27 cellular contexts compared by ENCODE assay signal in genomic region chr14:98928418-98928817, GRCh38.
"Had no signal": no experiment of that assay in that cellular context is flagged by ENCODE, and none has a peak within 500 bp of the region (broad histone marks: within the 10 kb centered on the region; RNA-seq: fewer than 3 reads in every experiment).

No MANE protein-coding gene starts in this region.

- H3K4me3 ChIP-seq: adrenal gland, ascending aorta, dorsolateral prefrontal cortex, esophagus muscularis mucosa, gastrocnemius medialis, left ventricle myocardium inferior, ovary, psoas muscle, skin epidermis, stomach, vagina had no signal

- H3K27ac Mint-ChIP-seq: activated naive CD4-positive, alpha-beta T cell treated with anti-CD3 and anti-CD28 coated beads for 36 hours; activated T-cell treated with anti-CD3 and anti-CD28 coated beads, Interleukin-2, amount 50 U/mL, for 24 hours; activated T-helper 17 cell treated with anti-CD3 and anti-CD28 coated beads, Interleukin-2, amount 50 U/mL, for 72 hours; effector memory CD8-positive, alpha-beta T cell; nephron; stimulated activated effector memory CD8-positive, alpha-beta T cell treated with anti-CD3 and anti-CD28 coated beads, Interleukin-12 subunit alpha, Interleukin-12 subunit beta, amount 100 ng/mL, for 72 hours had no signal

- H3K9me3 ChIP-seq: adrenal gland, ascending aorta, esophagus muscularis mucosa, gastrocnemius medialis, left ventricle myocardium inferior, neutrophil, ovary, psoas muscle, stomach, vagina had no signal

- H3K4me3 Mint-ChIP-seq: activated naive CD4-positive, alpha-beta T cell treated with anti-CD3 and anti-CD28 coated beads for 36 hours; activated T-cell treated with anti-CD3 and anti-CD28 coated beads, Interleukin-2, amount 50 U/mL, for 24 hours; activated T-helper 17 cell treated with anti-CD3 and anti-CD28 coated beads, Interleukin-2, amount 50 U/mL, for 72 hours; central memory CD8-positive, alpha-beta T cell; effector memory CD8-positive, alpha-beta T cell; nephron; stimulated activated effector memory CD8-positive, alpha-beta T cell treated with anti-CD3 and anti-CD28 coated beads, Interleukin-12 subunit alpha, Interleukin-12 subunit beta, amount 100 ng/mL, for 72 hours had no signal

- H3K4me1 ChIP-seq: adrenal gland, esophagus muscularis mucosa, gastrocnemius medialis, left ventricle myocardium inferior, psoas muscle, stomach, vagina had no signal

- H3K27ac ChIP-seq: adrenal gland, ascending aorta, brain microvascular endothelial cell, dorsolateral prefrontal cortex, esophagus muscularis mucosa, gastrocnemius medialis, left ventricle myocardium inferior, neutrophil, ovary, psoas muscle, skin epidermis, stomach, vagina, WERI-Rb-1 had no signal

- ATAC-seq: activated T-helper 17 cell treated with anti-CD3 and anti-CD28 coated beads, Interleukin-2, amount 50 U/mL, for 72 hours; effector memory CD8-positive, alpha-beta T cell; gastrocnemius medialis; psoas muscle; right cardiac atrium; stimulated activated effector memory CD8-positive, alpha-beta T cell treated with anti-CD3 and anti-CD28 coated beads, Interleukin-12 subunit alpha, Interleukin-12 subunit beta, amount 100 ng/mL, for 72 hours had no signal

- H3K9me3 Mint-ChIP-seq: activated naive CD4-positive, alpha-beta T cell treated with anti-CD3 and anti-CD28 coated beads for 36 hours; activated T-cell treated with anti-CD3 and anti-CD28 coated beads, Interleukin-2, amount 50 U/mL, for 24 hours; activated T-helper 17 cell treated with anti-CD3 and anti-CD28 coated beads, Interleukin-2, amount 50 U/mL, for 72 hours; central memory CD8-positive, alpha-beta T cell; effector memory CD8-positive, alpha-beta T cell; nephron; stimulated activated effector memory CD8-positive, alpha-beta T cell treated with anti-CD3 and anti-CD28 coated beads, Interleukin-12 subunit alpha, Interleukin-12 subunit beta, amount 100 ng/mL, for 72 hours had no signal

- H3K27me3 Mint-ChIP-seq: activated T-cell treated with anti-CD3 and anti-CD28 coated beads, Interleukin-2, amount 50 U/mL, for 24 hours; activated T-helper 17 cell treated with anti-CD3 and anti-CD28 coated beads, Interleukin-2, amount 50 U/mL, for 72 hours; central memory CD8-positive, alpha-beta T cell; effector memory CD8-positive, alpha-beta T cell had no signal

- H3K36me3 ChIP-seq: adrenal gland, ascending aorta, brain microvascular endothelial cell, esophagus muscularis mucosa, gastrocnemius medialis, left ventricle myocardium inferior, neutrophil, ovary, stomach, vagina, WERI-Rb-1 had no signal

- H3K27me3 ChIP-seq: adrenal gland, ascending aorta, brain microvascular endothelial cell, esophagus muscularis mucosa, gastrocnemius medialis, neutrophil, ovary, stomach, vagina had no signal

- DNase-seq: activated CD8-positive, alpha-beta memory T cell treated with anti-CD3 and anti-CD28 coated beads, Interleukin-2, amount 50 U/mL, for 4 hours; activated naive CD4-positive, alpha-beta T cell treated with anti-CD3 and anti-CD28 coated beads for 36 hours; adrenal gland; brain microvascular endothelial cell; effector memory CD8-positive, alpha-beta T cell; gastrocnemius medialis; hippocampal formation; left ventricle myocardium inferior; midbrain; ovary; psoas muscle; right cardiac atrium; stimulated activated CD4-positive, alpha-beta T cell treated with anti-CD3 and anti-CD28 coated beads, Interleukin-2, amount 100 ng/mL, for 24 hours; stomach; trophoblast cell; WERI-Rb-1 had no signal

- H3K4me1 Mint-ChIP-seq: nephron had no signal
